ENCODE assay signal across 11 cellular contexts in genomic region chr9:4334439-4334838, GRCh38. TPM values are rescaled to one million over a fixed set of nuclear protein-coding genes. Genes with fewer than 3 reads are reported as not detected.
DNase-seq lines count a peak whose midpoint lies in the region; ATAC-seq, FAIRE-seq and TF ChIP-seq lines count a peak whose summit lies in the region.
"Had no signal": no experiment of that assay in that cellular context is flagged by ENCODE, and none has a peak within 500 bp of the region (broad histone marks: within the 10 kb centered on the region; RNA-seq: fewer than 3 reads in every experiment).

No MANE protein-coding gene starts in this region.

- no TSS peak for BruUV-seq in endothelial cell of umbilical vein (replicated peaks; lab: Mats Ljungman, UMichigan)

- H3K36me3 ChIP-seq in endothelial cell of umbilical vein (ENCODE audit: control insufficient read depth in 2 of 2, extremely low read depth in 1 of 2, insufficient read depth in 2 of 2, low read length in 2 of 2), result no peaks in the 10 kb centered on the region
- H3K36me3 ChIP-seq: ascending aorta, tibial artery had no signal

- DNase-seq in DMS153 treated with DMSO at 0.1 percent for 48 hours (lab: John Stamatoyannopoulos, UW; ENCODE audit: unreplicated experiment) (peak; percentile 70), NCI-H526 (lab: John Stamatoyannopoulos, UW) (peak; percentile 47 to 64), endothelial cell of umbilical vein (ENCODE audit: low read depth, low spot score) (peak; percentile 94), midbrain (lab: John Stamatoyannopoulos, UW) (peak; percentile 54), inferior parietal cortex (ENCODE audit: extremely low spot score) (no peak), SKM-1 treated with dmso at 0.1 percent for 144 hours (lab: John Stamatoyannopoulos, UW; ENCODE audit: unreplicated experiment) (no peak)

- no peaks in the 10 kb centered on the region for H3K9me1 ChIP-seq in endothelial cell of umbilical vein (replicated peaks; ENCODE audit: control insufficient read depth, extremely low read depth, insufficient read depth, low read length)

- POLR2A ChIA-PET in endothelial cell of umbilical vein (lab: Charles Lee), result interaction anchor here (0.6 kb wide), 1 partner anchor 163 kb away, joined by 6 read pairs; no protein-coding TSS in a partner anchor

- dilution Hi-C loops in endothelial cell of umbilical vein (cut with MboI; ENCODE audit: extremely low pct_ligation_motif_present, low sequenced_read_pairs), result no loop called here

- no peak for FAIRE-seq in endothelial cell of umbilical vein (lab: Jason Lieb, UNC)

- H2AFZ ChIP-seq in endothelial cell of umbilical vein (ENCODE audit: low read depth, low read length), result no peak overlapping the region

- peak overlapping the region; percentile 21 for H3K9ac ChIP-seq in endothelial cell of umbilical vein (replicated peaks; ENCODE audit: extremely low read depth, insufficient read depth, low read length)

- no peak overlapping the region for H3K4me3 ChIP-seq in endothelial cell of umbilical vein (replicated peaks in 1 of 3; ENCODE audit: insufficient read depth in 1 of 3, low read depth in 1 of 3, low read length in 3 of 3)
- H3K4me3 ChIP-seq: ascending aorta, tibial artery had no signal

- ATAC-seq in GM18498 (IDR thresholded peaks at IDR 0.05; ENCODE audit: unreplicated experiment) (no peak), HG02938 (IDR thresholded peaks at IDR 0.05; ENCODE audit: unreplicated experiment) (no peak)

- H3K27ac ChIP-seq in endothelial cell of umbilical vein (ENCODE audit: insufficient read depth, low read depth, low read length), result peak overlapping the region; percentile 2
- H3K27ac ChIP-seq: tibial artery had no signal

- no peaks in the 10 kb centered on the region for H3K27me3 ChIP-seq in endothelial cell of umbilical vein (ENCODE audit: control insufficient read depth in 2 of 2, insufficient read depth in 2 of 2, low read length in 2 of 2)
- H3K27me3 ChIP-seq: ascending aorta, tibial artery had no signal

- peaks cover 10% of the 10 kb centered on the region for H3K4me1 ChIP-seq in endothelial cell of umbilical vein (ENCODE audit: control insufficient read depth, extremely low read depth, insufficient read depth, low read length)
- H3K4me1 ChIP-seq: ascending aorta had no signal

- H3K4me2 ChIP-seq in endothelial cell of umbilical vein (ENCODE audit: insufficient read depth, low read length), result no peak overlapping the region

- no peaks in the 10 kb centered on the region for H4K20me1 ChIP-seq in endothelial cell of umbilical vein (replicated peaks; ENCODE audit: control insufficient read depth, extremely low read depth, insufficient read depth, low read length)

- TF ChIP-seq POLR2A in endothelial cell of umbilical vein (IDR thresholded peaks at IDR 0.05; ENCODE audit: low read depth, low read length), result no peak

- CTCF ChIA-PET in endothelial cell of umbilical vein (lab: Charles Lee), result interaction anchor here (0.7 to 4.9 kb wide), 8 partner anchors 12 to 1477 kb away, joined by 3 to 29 read pairs (median 3); no protein-coding TSS in a partner anchor

- H3K79me2 ChIP-seq in endothelial cell of umbilical vein (ENCODE audit: control insufficient read depth, insufficient read depth, low read length), result no peaks in the 10 kb centered on the region

- H3K9me3 ChIP-seq in endothelial cell of umbilical vein (replicated peaks; ENCODE audit: control insufficient read depth, insufficient read depth, low read length), result no peaks in the 10 kb centered on the region
- H3K9me3 ChIP-seq: ascending aorta, tibial artery had no signal

- TF ChIP-seq CTCF in endothelial cell of umbilical vein (IDR thresholded peaks at IDR 0.05; ENCODE audit: extremely low read depth in 1 of 2, insufficient read depth in 1 of 2, low read depth in 1 of 2, low read length in 2 of 2), result no peak

- intact Hi-C loops in endothelial cell of umbilical vein (cut with micrococcal nuclease), result loop anchor here (1.0 to 10.0 kb wide), 4 partner anchors 10 to 860 kb away; partner anchors contain the start of gene GLIS3

TF ChIP-seq in endothelial cell of umbilical vein, 7 proteins besides CTCF, POLR2A, EP300 and RAD21:
- TF ChIP-seq GATA2 (IDR thresholded peaks at IDR 0.05; ENCODE audit: insufficient read depth, insufficient read length, low read depth, low read length) (no peak), MAX (IDR thresholded peaks at IDR 0.05; ENCODE audit: insufficient read depth, insufficient read length) (no peak), POLR2AphosphoS5 (IDR thresholded peaks at IDR 0.05; ENCODE audit: insufficient read depth, low read depth, low read length) (no peak), MYC (IDR thresholded peaks at IDR 0.05; ENCODE audit: low read depth, low read length) (no peak), JUN (IDR thresholded peaks at IDR 0.05; ENCODE audit: borderline replicate concordance, insufficient read depth, insufficient read length, low read depth) (no peak), FOS (IDR thresholded peaks at IDR 0.05; ENCODE audit: borderline replicate concordance, insufficient read depth, low read length) (no peak), EZH2 (IDR thresholded peaks at IDR 0.05; ENCODE audit: borderline replicate concordance, low read depth, low read length, severe bottlenecking) (no peak)
TF ChIP-seq in endothelial cell of umbilical vein: peak in this region for 0.

RNA-seq across cellular contexts. Expression of gene GLIS3, which starts 34.6 kb away (rescaled TPM):
- total RNA-seq in endothelial cell of umbilical vein, result 7.6 and 8.4 TPM in 2 replicates
- polyA plus RNA-seq in endothelial cell of umbilical vein, result 1.8 and 2.1 TPM in 2 replicates
- 1.6 and 1.8 TPM in 2 replicates for polyA plus RNA-seq in endothelial cell of umbilical vein (2011; cell fraction: cytosol; rRNA removed)
- polyA plus RNA-seq in endothelial cell of umbilical vein (2011; cell fraction: nucleus; rRNA removed), result 10.0 and 14.9 TPM in 2 replicates
- polyA plus RNA-seq in endothelial cell of umbilical vein (2012), result 1.8 and 2.3 TPM in 2 replicates
- polyA minus RNA-seq in endothelial cell of umbilical vein, result 30.4 and 49.0 TPM in 2 replicates
- 4.6 TPM for polyA minus RNA-seq in endothelial cell of umbilical vein (2011; cell fraction: cytosol; rRNA and poly(A)+ RNA removed)
- 84.3 and 103 TPM in 2 replicates for polyA minus RNA-seq in endothelial cell of umbilical vein (2011; cell fraction: nucleus; rRNA and poly(A)+ RNA removed)
- total RNA-seq: OCI-LY7 had no signal

Comparison
In these comparisons a context has a peak if more than half of its experiments do, and no peak if none do; other contexts are left out.
1. DNase-seq: peak in DMS153 treated with DMSO at 0.1 percent for 48 hours (single experiment), NCI-H526 (2 of 2), endothelial cell of umbilical vein (single experiment) and midbrain (single experiment); none in inferior parietal cortex (single experiment) and SKM-1 treated with dmso at 0.1 percent for 144 hours (single experiment).